Comparison of ENCODE assay signal across 29 cellular contexts in genomic region chr15:35958936-35959335, GRCh38.
"Had no signal": no experiment of that assay in that cellular context is flagged by ENCODE, and none has a peak within 500 bp of the region (broad histone marks: within the 10 kb centered on the region; RNA-seq: fewer than 3 reads in every experiment).

No MANE protein-coding gene starts in this region.

- H3K36me3 ChIP-seq: ascending aorta, breast epithelium, gastroesophageal sphincter, neural progenitor cell, right atrium auricular region, stomach, thyroid gland, upper lobe of right lung had no signal

- H3K79me2 ChIP-seq: hepatocyte had no signal

- H3K4me3 ChIP-seq: ascending aorta, breast epithelium, gastroesophageal sphincter, hepatocyte, neural progenitor cell, right atrium auricular region, smooth muscle cell, stomach, thyroid gland, upper lobe of right lung had no signal

- H3K4me1 ChIP-seq: ascending aorta, breast epithelium, gastroesophageal sphincter, neural progenitor cell, right atrium auricular region, stomach, thyroid gland, upper lobe of right lung had no signal

- H3K4me2 ChIP-seq: hepatocyte, neural progenitor cell, smooth muscle cell had no signal

- H3K27me3 ChIP-seq: ascending aorta, breast epithelium, gastroesophageal sphincter, hepatocyte, neural progenitor cell, right atrium auricular region, stomach, thyroid gland, upper lobe of right lung had no signal

- H3K9ac ChIP-seq: neural progenitor cell had no signal

- ATAC-seq: activated CD4-positive, alpha-beta T cell treated with anti-CD3 and anti-CD28 coated beads for 36 hours; activated CD8-positive, alpha-beta T cell treated with anti-CD3 and anti-CD28 coated beads, Interleukin-2, amount 10 ng/mL, durations not matched to agents 7 days and 5 days; activated T-cell treated with anti-CD3 and anti-CD28 coated beads, Interleukin-2, amount 50 U/mL, for 72 hours; gastroesophageal sphincter; naive thymus-derived CD4-positive, alpha-beta T cell; stimulated activated naive B cell treated with anti-CD40 and anti-IgM and Interleukin-4, amounts not matched to agents 10 μg/mL and 1 μg/mL and 100 μg/mL, for 72 hours; upper lobe of right lung had no signal

- H2AFZ ChIP-seq: hepatocyte, neural progenitor cell had no signal

- H3K9me3 ChIP-seq: ascending aorta, breast epithelium, gastroesophageal sphincter, right atrium auricular region, stomach, thyroid gland, upper lobe of right lung had no signal

- FAIRE-seq: colon had no signal

- DNase-seq: activated CD4-positive, alpha-beta T cell treated with anti-CD3 and anti-CD28 coated beads for 36 hours; activated CD4-positive, CD25-positive, alpha-beta regulatory T cell; activated CD8-positive, alpha-beta T cell treated with anti-CD3 and anti-CD28 coated beads, Interleukin-2, amount 10 ng/mL, durations not matched to agents 7 days and 5 days; activated effector memory CD4-positive, alpha-beta T cell treated with Interleukin-2 at 50 U/mL for 16 hours; activated naive CD4-positive, alpha-beta T cell treated with Interleukin-2 at 50 U/mL for 16 hours; activated T-cell treated with anti-CD3 and anti-CD28 coated beads for 4 hours; activated T-cell treated with anti-CD3 and anti-CD28 coated beads, Interleukin-2, amount 50 U/mL, for 72 hours; dermis blood vessel endothelial cell; effector CD4-positive, alpha-beta T cell; islet precursor cell; mammary epithelial cell; midbrain; naive thymus-derived CD4-positive, alpha-beta T cell; occipital lobe; stimulated activated CD4-positive, alpha-beta T cell treated with anti-CD3 and anti-CD28 coated beads, Interleukin-1b, Interleukin-23, amount 100 ng/mL, for 48 hours; stimulated activated CD4-positive, alpha-beta T cell treated with anti-CD3 and anti-CD28 coated beads, Interleukin-4, amount 100 ng/mL, for 4 hours; stimulated activated CD8-positive, alpha-beta memory T cell treated with anti-CD3 and anti-CD28 coated beads, Interleukin-4, amount 100 ng/mL, for 48 hours; stimulated activated naive B cell treated with anti-CD40 and anti-IgM and Interleukin-4, amounts not matched to agents 10 μg/mL and 1 μg/mL and 100 μg/mL, for 72 hours; stomach; thyroid gland; upper lobe of right lung had no signal

- H3K27ac ChIP-seq: ascending aorta, breast epithelium, gastroesophageal sphincter, hepatocyte, neural progenitor cell, right atrium auricular region, stomach, thyroid gland, upper lobe of right lung had no signal
